Comparison of ENCODE assay signal across 1 cellular context in genomic region chr9:83508072-83508471, GRCh38.
TF ChIP-seq lines count a peak whose summit lies in the region.

No MANE protein-coding gene starts in this region.

TF ChIP-seq in HepG2, 621 proteins besides CTCF, POLR2A, EP300 and RAD21 (continued from another document):
- TF ChIP-seq, protein P1, sequence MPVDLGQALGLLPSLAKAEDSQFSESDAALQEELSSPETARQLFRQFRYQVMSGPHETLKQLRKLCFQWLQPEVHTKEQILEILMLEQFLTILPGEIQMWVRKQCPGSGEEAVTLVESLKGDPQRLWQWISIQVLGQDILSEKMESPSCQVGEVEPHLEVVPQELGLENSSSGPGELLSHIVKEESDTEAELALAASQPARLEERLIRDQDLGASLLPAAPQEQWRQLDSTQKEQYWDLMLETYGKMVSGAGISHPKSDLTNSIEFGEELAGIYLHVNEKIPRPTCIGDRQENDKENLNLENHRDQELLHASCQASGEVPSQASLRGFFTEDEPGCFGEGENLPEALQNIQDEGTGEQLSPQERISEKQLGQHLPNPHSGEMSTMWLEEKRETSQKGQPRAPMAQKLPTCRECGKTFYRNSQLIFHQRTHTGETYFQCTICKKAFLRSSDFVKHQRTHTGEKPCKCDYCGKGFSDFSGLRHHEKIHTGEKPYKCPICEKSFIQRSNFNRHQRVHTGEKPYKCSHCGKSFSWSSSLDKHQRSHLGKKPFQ (CRISPR knock-in tag; IDR thresholded peaks at IDR 0.05; ENCODE audit: insufficient replicate concordance), result no peak
- TF ChIP-seq, protein P2, sequence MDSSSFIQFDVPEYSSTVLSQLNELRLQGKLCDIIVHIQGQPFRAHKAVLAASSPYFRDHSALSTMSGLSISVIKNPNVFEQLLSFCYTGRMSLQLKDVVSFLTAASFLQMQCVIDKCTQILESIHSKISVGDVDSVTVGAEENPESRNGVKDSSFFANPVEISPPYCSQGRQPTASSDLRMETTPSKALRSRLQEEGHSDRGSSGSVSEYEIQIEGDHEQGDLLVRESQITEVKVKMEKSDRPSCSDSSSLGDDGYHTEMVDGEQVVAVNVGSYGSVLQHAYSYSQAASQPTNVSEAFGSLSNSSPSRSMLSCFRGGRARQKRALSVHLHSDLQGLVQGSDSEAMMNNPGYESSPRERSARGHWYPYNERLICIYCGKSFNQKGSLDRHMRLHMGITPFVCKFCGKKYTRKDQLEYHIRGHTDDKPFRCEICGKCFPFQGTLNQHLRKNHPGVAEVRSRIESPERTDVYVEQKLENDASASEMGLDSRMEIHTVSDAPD (CRISPR knock-in tag; IDR thresholded peaks at IDR 0.05), result no peak
- TF ChIP-seq, protein P3, sequence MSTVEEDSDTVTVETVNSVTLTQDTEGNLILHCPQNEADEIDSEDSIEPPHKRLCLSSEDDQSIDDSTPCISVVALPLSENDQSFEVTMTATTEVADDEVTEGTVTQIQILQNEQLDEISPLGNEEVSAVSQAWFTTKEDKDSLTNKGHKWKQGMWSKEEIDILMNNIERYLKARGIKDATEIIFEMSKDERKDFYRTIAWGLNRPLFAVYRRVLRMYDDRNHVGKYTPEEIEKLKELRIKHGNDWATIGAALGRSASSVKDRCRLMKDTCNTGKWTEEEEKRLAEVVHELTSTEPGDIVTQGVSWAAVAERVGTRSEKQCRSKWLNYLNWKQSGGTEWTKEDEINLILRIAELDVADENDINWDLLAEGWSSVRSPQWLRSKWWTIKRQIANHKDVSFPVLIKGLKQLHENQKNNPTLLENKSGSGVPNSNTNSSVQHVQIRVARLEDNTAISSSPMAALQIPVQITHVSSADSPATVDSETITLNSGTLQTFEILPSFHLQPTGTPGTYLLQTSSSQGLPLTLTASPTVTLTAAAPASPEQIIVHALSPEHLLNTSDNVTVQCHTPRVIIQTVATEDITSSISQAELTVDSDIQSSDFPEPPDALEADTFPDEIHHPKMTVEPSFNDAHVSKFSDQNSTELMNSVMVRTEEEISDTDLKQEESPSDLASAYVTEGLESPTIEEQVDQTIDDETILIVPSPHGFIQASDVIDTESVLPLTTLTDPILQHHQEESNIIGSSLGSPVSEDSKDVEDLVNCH (CRISPR knock-in tag; IDR thresholded peaks at IDR 0.05), result no peak
- TF ChIP-seq HOXA7 (CRISPR knock-in tag; IDR thresholded peaks at IDR 0.05) (no peak), CENPX (CRISPR knock-in tag; IDR thresholded peaks at IDR 0.05) (no peak), NCOA2 (CRISPR knock-in tag; IDR thresholded peaks at IDR 0.05) (no peak)
